In genomic region chr6:26412954-26413353, GRCh38 we compare ENCODE assay signal across 32 cellular contexts.
"Had no signal": no experiment of that assay in that cellular context is flagged by ENCODE, and none has a peak within 500 bp of the region (broad histone marks: within the 10 kb centered on the region; RNA-seq: fewer than 3 reads in every experiment).

No MANE protein-coding gene starts in this region.

- H3K27ac Mint-ChIP-seq: mesothelial cell of epicardium; nephron; T-helper 1 cell treated with Interleukin-12 subunit alpha and Interleukin-12 subunit beta and Interleukin-4 antibody, amounts not matched to agents 30 μg/mL and 1 μg/mL, for 36 hours had no signal

- H3K4me3 Mint-ChIP-seq: mesothelial cell of epicardium; nephron; stimulated activated naive B cell treated with anti-CD40 and anti-IgM and Interleukin-4, amounts not matched to agents 10 μg/mL and 1 μg/mL and 100 μg/mL, for 72 hours; T-helper 1 cell treated with Interleukin-12 subunit alpha and Interleukin-12 subunit beta and Interleukin-4 antibody, amounts not matched to agents 30 μg/mL and 1 μg/mL, for 36 hours had no signal

- DNase-seq: activated CD4-positive, alpha-beta T cell treated with anti-CD3 and anti-CD28 coated beads for 48 hours; activated CD4-positive, alpha-beta T cell treated with anti-CD3 and anti-CD28 coated beads, Interleukin-2, amount 50 U/mL, for 48 hours; activated CD8-positive, alpha-beta memory T cell treated with anti-CD3 and anti-CD28 coated beads for 24 hours; activated effector memory CD4-positive, alpha-beta T cell treated with anti-CD3 and anti-CD28 coated beads, Interleukin-2, amount 50 U/mL, for 16 hours; activated naive CD4-positive, alpha-beta T cell treated with anti-CD3 and anti-CD28 coated beads, Interleukin-2, amount 50 U/mL, for 16 hours; adrenal gland; aorta; body of pancreas; cerebellar nuclear complex; colonic mucosa; dorsolateral prefrontal cortex; effector memory CD4-positive, alpha-beta T cell; erythroblast; gastrocnemius medialis; glutamatergic neuron; islet precursor cell; left colon; stimulated activated CD4-positive, alpha-beta T cell treated with anti-CD3 and anti-CD28 coated beads, Interleukin-1b, Interleukin-23, amount 100 ng/mL, for 48 hours; stimulated activated CD4-positive, alpha-beta T cell treated with anti-CD3 and anti-CD28 coated beads, Interleukin-4, amount 100 ng/mL, for 4 hours; stimulated activated CD8-positive, alpha-beta memory T cell treated with anti-CD3 and anti-CD28 coated beads, Interleukin-4, amount 100 ng/mL, for 48 hours; stimulated activated naive B cell treated with anti-CD40 and anti-IgM and Interleukin-4, amounts not matched to agents 10 μg/mL and 1 μg/mL and 100 μg/mL, for 72 hours; stomach; SW 1271; T1000; thyroid gland; upper lobe of right lung; WERI-Rb-1 had no signal

- ATAC-seq: activated CD4-positive, CD25-positive, alpha-beta regulatory T cell treated with anti-CD3 and anti-CD28 coated beads, Interleukin-2, amount 50 U/mL, for 24 hours; body of pancreas; gastrocnemius medialis; stimulated activated naive B cell treated with anti-CD40 and anti-IgM and Interleukin-4, amounts not matched to agents 10 μg/mL and 1 μg/mL and 100 μg/mL, for 72 hours; upper lobe of right lung had no signal

- H3K27me3 ChIP-seq: adrenal gland, body of pancreas, colonic mucosa, dorsolateral prefrontal cortex, gastrocnemius medialis, stomach, thyroid gland, upper lobe of right lung had no signal

- H3K4me1 ChIP-seq: adrenal gland, body of pancreas, colonic mucosa, gastrocnemius medialis, stomach, thyroid gland, upper lobe of right lung had no signal

- H3K9me3 ChIP-seq: adrenal gland, body of pancreas, colonic mucosa, gastrocnemius medialis, thyroid gland, upper lobe of right lung had no signal

- H3K27ac ChIP-seq: adrenal gland, body of pancreas, colonic mucosa, dorsolateral prefrontal cortex, gastrocnemius medialis, stomach, thyroid gland, upper lobe of right lung, WERI-Rb-1 had no signal

- H3K4me3 ChIP-seq: adrenal gland, body of pancreas, colonic mucosa, dorsolateral prefrontal cortex, gastrocnemius medialis, smooth muscle cell, stomach, thyroid gland, upper lobe of right lung had no signal

- H3K27me3 Mint-ChIP-seq: stimulated activated naive B cell treated with anti-CD40 and anti-IgM and Interleukin-4, amounts not matched to agents 10 μg/mL and 1 μg/mL and 100 μg/mL, for 72 hours had no signal

- H3K4me1 Mint-ChIP-seq: nephron had no signal

- H3K36me3 ChIP-seq: colonic mucosa, gastrocnemius medialis, thyroid gland, WERI-Rb-1 had no signal
